ENCODE assay signal across 24 cellular contexts in genomic region chr3:9290556-9290955, GRCh38. TPM values are rescaled to one million over a fixed set of nuclear protein-coding genes. Genes with fewer than 3 reads are reported as not detected.
"Had no signal": no experiment of that assay in that cellular context is flagged by ENCODE, and none has a peak within 500 bp of the region (broad histone marks: within the 10 kb centered on the region; RNA-seq: fewer than 3 reads in every experiment).

No MANE protein-coding gene starts in this region.

- H3K36me3 ChIP-seq: esophagus muscularis mucosa, gastrocnemius medialis, heart right ventricle, left lung, lower lobe of right lung had no signal

- DNase-seq: dermis blood vessel endothelial cell; dorsolateral prefrontal cortex; effector CD4-positive, alpha-beta T cell; effector memory CD4-positive, alpha-beta T cell; foreskin fibroblast; foreskin melanocyte; gastrocnemius medialis; glutamatergic neuron; head of caudate nucleus; heart right ventricle; hippocampal formation; left cardiac atrium; left lung; left ventricle myocardium superior; lower lobe of right lung; mesenchymal stem cell; mucosa of descending colon; naive B cell had no signal

- ATAC-seq: gastrocnemius medialis, heart right ventricle, left cardiac atrium, left lung, left ventricle myocardium superior, lower lobe of right lung, mucosa of descending colon had no signal

- FAIRE-seq: colon, endothelial cell of umbilical vein, islet of Langerhans, keratinocyte had no signal

- H3K27me3 ChIP-seq: dorsolateral prefrontal cortex, esophagus muscularis mucosa, gastrocnemius medialis, left lung had no signal

- H3K9me3 ChIP-seq: esophagus muscularis mucosa, gastrocnemius medialis, left lung, lower lobe of right lung, mucosa of descending colon had no signal

- H3K27ac ChIP-seq: coronary artery, dorsolateral prefrontal cortex, esophagus muscularis mucosa, gastrocnemius medialis, heart right ventricle, left lung, lower lobe of right lung had no signal

- H3K4me3 ChIP-seq: coronary artery, dorsolateral prefrontal cortex, esophagus muscularis mucosa, gastrocnemius medialis, heart right ventricle, left lung, lower lobe of right lung, mucosa of descending colon had no signal

- H3K4me1 ChIP-seq: esophagus muscularis mucosa, gastrocnemius medialis, heart right ventricle, left lung, lower lobe of right lung had no signal

RNA-seq across cellular contexts. Expression of gene SRGAP3, which starts 41.1 kb away (rescaled TPM):
- total RNA-seq: endothelial cell of umbilical vein had no signal
